Comparison of ENCODE assay signal across 19 cellular contexts in the genomic region with DNA sequence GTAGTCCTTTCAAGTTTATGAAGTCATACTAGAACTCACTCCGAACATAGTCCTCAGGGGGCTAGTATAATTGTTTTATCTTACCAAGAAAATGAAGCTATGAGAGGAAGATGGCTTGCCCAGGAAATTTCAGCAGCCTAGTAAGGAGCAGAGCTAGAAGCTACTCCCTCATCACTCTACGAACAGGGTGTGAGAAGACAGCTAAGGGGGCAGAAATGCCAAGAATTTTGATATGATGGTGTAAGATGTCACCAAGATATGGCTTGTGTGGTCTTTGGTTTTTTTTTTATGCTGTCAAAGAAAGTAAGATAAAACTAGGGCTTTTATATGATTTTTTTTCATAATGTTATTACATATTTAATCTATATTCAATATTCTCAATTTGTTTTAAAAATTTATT. TPM values are rescaled to one million over a fixed set of nuclear protein-coding genes. Genes with fewer than 3 reads are reported as not detected.
"Had no signal": no experiment of that assay in that cellular context is flagged by ENCODE, and none has a peak within 500 bp of the region (broad histone marks: within the 10 kb centered on the region; RNA-seq: fewer than 3 reads in every experiment).

No MANE protein-coding gene starts in this region.

- FAIRE-seq: keratinocyte had no signal

- H3K9me3 ChIP-seq: gastrocnemius medialis, lower lobe of right lung, right lobe of liver, thoracic aorta, tibial nerve, upper lobe of left lung, uterus had no signal

- H3K4me3 ChIP-seq: gastrocnemius medialis, lower lobe of right lung, neural progenitor cell, right lobe of liver, thoracic aorta, tibial nerve, upper lobe of left lung, uterus had no signal

- H3K27ac ChIP-seq: gastrocnemius medialis, lower lobe of right lung, neural progenitor cell, parathyroid adenoma, right lobe of liver, thoracic aorta, tibial nerve, upper lobe of left lung, uterus had no signal

- H3K27me3 ChIP-seq: gastrocnemius medialis, neural progenitor cell, right lobe of liver, tibial nerve, upper lobe of left lung, uterus had no signal

- H3K4me1 ChIP-seq: gastrocnemius medialis, lower lobe of right lung, neural progenitor cell, parathyroid adenoma, right lobe of liver, upper lobe of left lung had no signal

- DNase-seq: cortex of kidney; foreskin fibroblast; gastrocnemius medialis; head of caudate nucleus; left ventricle myocardium superior; lower lobe of right lung; naive thymus-derived CD4-positive, alpha-beta T cell; right lobe of liver; stimulated activated CD4-positive, alpha-beta T cell treated with anti-CD3 and anti-CD28 coated beads, Interleukin-2, amount 100 ng/mL, for 24 hours; stimulated activated CD4-positive, alpha-beta T cell treated with anti-CD3 and anti-CD28 coated beads, Interleukin-4, amount 100 ng/mL, for 24 hours; stimulated activated naive CD4-positive, alpha-beta T cell treated with Interleukin-2 at 50 U/mL for 16 hours; upper lobe of left lung; uterus had no signal

- ATAC-seq: gastrocnemius medialis; left ventricle myocardium superior; lower lobe of right lung; naive thymus-derived CD4-positive, alpha-beta T cell; right lobe of liver; stimulated activated effector memory CD8-positive, alpha-beta T cell treated with anti-CD3 and anti-CD28 coated beads, Interleukin-12 subunit alpha, Interleukin-12 subunit beta, amount 100 ng/mL, for 72 hours had no signal

- H3K36me3 ChIP-seq: gastrocnemius medialis, lower lobe of right lung, neural progenitor cell, right lobe of liver, thoracic aorta, tibial nerve, upper lobe of left lung, uterus had no signal

RNA-seq across cellular contexts. Expression of a gene that starts 47.6 kb away (rescaled TPM):
- polyA plus RNA-seq: naive thymus-derived CD4-positive, alpha-beta T cell had no signal
